8 cellular contexts compared by ENCODE assay signal in genomic region chr5:4862500-4862899, GRCh38.
A peak's percentile ranks its signal among the peaks of the same experiment; 100 is the strongest.
DNase-seq lines count a peak whose midpoint lies in the region; ATAC-seq and TF ChIP-seq lines count a peak whose summit lies in the region.

No MANE protein-coding gene starts in this region.

- no peak overlapping the region for H3K4me3 ChIP-seq in transverse colon

- in situ Hi-C loops in KBM-7 (cut with MboI; ENCODE audit: low pct_unique_long_range_greater_than_20kb, low sequenced_read_pairs): no loop called here
- in situ Hi-C loops in transverse colon (cut with MboI; ENCODE audit: low pct_ligation_motif_present in 1 of 4, low pct_unique_long_range_greater_than_20kb in 1 of 4, low sequenced_read_pairs in 3 of 4): no loop called here

- H3K36me3 ChIP-seq in transverse colon: no peaks in the 10 kb centered on the region

- no peak for TF ChIP-seq POLR2A in transverse colon (IDR thresholded peaks at IDR 0.05)

- H3K9me3 ChIP-seq in transverse colon: no peaks in the 10 kb centered on the region

- WGBS in transverse colon (ENCODE audit: low coverage in 1 of 2), 2 donors: 5 to 20% methylated on average over 1 of the region's 1 CpG

- no peaks in the 10 kb centered on the region for H3K4me1 ChIP-seq in transverse colon

- DNase-seq in DMS 273 (lab: John Stamatoyannopoulos, UW; ENCODE audit: unreplicated experiment) (peak; percentile 55), KBM-7 (peak; percentile 31), RPMI8226 (peak; percentile 50), fibroblast of the conjunctiva (ENCODE audit: low read depth) (peak; percentile 35), transverse colon (no peak), sciatic nerve (ENCODE audit: low spot score) (no peak)
- DNase-seq in effector CD8-positive, alpha-beta T cell (lab: John Stamatoyannopoulos, UW): no peak

- no peak overlapping the region for H3K27ac ChIP-seq in transverse colon

- ATAC-seq in sciatic nerve (no peak), HG02840 (IDR thresholded peaks at IDR 0.05; ENCODE audit: low FRiP score, unreplicated experiment) (no peak)

- intact Hi-C loops in transverse colon (cut with DNase I; ENCODE audit: low total_unique reads): no loop called here
- intact Hi-C loops in sciatic nerve (cut with DNase I): no loop called here

- no peaks in the 10 kb centered on the region for H3K27me3 ChIP-seq in transverse colon

- TF ChIP-seq CTCF in transverse colon (IDR thresholded peaks at IDR 0.05): peak in 4 of 5 experiments; percentile 17 to 41 (median 30)

- TF ChIP-seq EP300 in transverse colon (IDR thresholded peaks at IDR 0.05; ENCODE audit: low read depth): no peak

Comparison
In these comparisons a context has a peak if more than half of its experiments do, and no peak if none do; other contexts are left out.
1. DNase-seq: peak in DMS 273 (single experiment), KBM-7 (single experiment), RPMI8226 (single experiment) and fibroblast of the conjunctiva (single experiment); none in transverse colon (single experiment), sciatic nerve (single experiment) and effector CD8-positive, alpha-beta T cell (single experiment).